8 cellular contexts compared by ENCODE assay signal in genomic region chr5:68215888-68216736, GRCh38. TPM values are rescaled to one million over a fixed set of nuclear protein-coding genes. Genes with fewer than 3 reads are reported as not detected.
DNase-seq lines count a peak whose midpoint lies in the region; ATAC-seq and TF ChIP-seq lines count a peak whose summit lies in the region.

No MANE protein-coding gene starts in this region.

- H3K9me3 ChIP-seq in SJCRH30 (replicated peaks) (no peaks in the 10 kb centered on the region; the same call in 1 of the 2 replicates), vagina (no peaks in the 10 kb centered on the region)

- ATAC-seq in GM21515 (IDR thresholded peaks at IDR 0.05; ENCODE audit: unreplicated experiment) = peak; percentile 52

- H3K4me3 ChIP-seq in SJCRH30 (peak overlapping the region; percentile 81), rectal smooth muscle tissue (ENCODE audit: low read length) (peak overlapping the region; percentile 78), vagina (peak overlapping the region; percentile 71 to 98)

- TF ChIP-seq CTCF in vagina (IDR thresholded peaks at IDR 0.05) = no peak

- peak overlapping the region; percentile 53 for H3K27ac ChIP-seq in SJCRH30
- peak overlapping the region; percentile 98 for H3K27ac ChIP-seq in rectal smooth muscle tissue (ENCODE audit: low read depth, low read length)
- H3K27ac ChIP-seq in vagina = peak overlapping the region; percentile 85

- H3K36me3 ChIP-seq in SJCRH30 (no peaks in the 10 kb centered on the region), rectal smooth muscle tissue (ENCODE audit: control insufficient read depth, insufficient read depth, low read length) (peaks cover 3% of the 10 kb centered on the region), vagina (no peaks in the 10 kb centered on the region)

- H3K4me1 ChIP-seq in SJCRH30 (0 out of 2 replicates have a peak, but pooled peaks cover 4% of the 10 kb centered on the region), rectal smooth muscle tissue (ENCODE audit: control insufficient read depth, insufficient read depth, low read length) (peaks cover 15% of the 10 kb centered on the region), vagina (peaks cover 35% of the 10 kb centered on the region)

- intact Hi-C loops in cardiac septum (cut with DNase I) (loop anchor here (1.0 to 10.0 kb wide), 5 partner anchors 36 to 971 kb away; no protein-coding TSS in a partner anchor), vagina (cut with DNase I) (loop anchor here (5.0 kb wide), 1 partner anchor 36 kb away; no protein-coding TSS in a partner anchor)

- TF ChIP-seq POLR2A in vagina (IDR thresholded peaks at IDR 0.05) = no peak

- H3K9ac ChIP-seq in rectal smooth muscle tissue (ENCODE audit: low read length) = peak overlapping the region; percentile 86

- H3K27me3 ChIP-seq in SJCRH30 (no peaks in the 10 kb centered on the region), rectal smooth muscle tissue (ENCODE audit: control insufficient read depth, insufficient read depth, low read length) (no peaks in the 10 kb centered on the region), vagina (no peaks in the 10 kb centered on the region)

- DNase-seq in DMS114 treated with DMSO at 0.1 percent for 48 hours (lab: John Stamatoyannopoulos, UW; ENCODE audit: unreplicated experiment) (peak; percentile 14), HuH-7 (ENCODE audit: low spot score) (peak; percentile 66), SJCRH30 (peak; percentile 72 to 76), cardiac septum (ENCODE audit: low spot score) (peak; percentile 87), vagina (ENCODE audit: extremely low spot score in 2 of 2) (no peak)
- peak in 3 of 4 experiments; percentile 63 to 85 (median 71) for DNase-seq in activated naive CD4-positive, alpha-beta T cell (lab: John Stamatoyannopoulos, UW)

RNA-seq across cellular contexts. Expression of gene PIK3R1, which starts 0.6 kb away (rescaled TPM):
- 14.7 and 26.0 TPM in 2 replicates for total RNA-seq in SJCRH30 (2014; rRNA removed; shearing (Covaris generic))
- total RNA-seq in cardiac septum (166 TPM), vagina (134 TPM)

Comparison
In these comparisons a context has a peak if more than half of its experiments do, and no peak if none do; other contexts are left out.
1. DNase-seq: peak in DMS114 treated with DMSO at 0.1 percent for 48 hours (single experiment), HuH-7 (single experiment), SJCRH30 (2 of 2), activated naive CD4-positive, alpha-beta T cell (3 of 4) and cardiac septum (single experiment); none in vagina (0 of 2).
2. Peak in every context shown above with its lines, with median percentiles within 50 percentile points of each other: H3K27ac ChIP-seq and H3K4me3 ChIP-seq.